ENCODE assay signal across 9 cellular contexts in genomic region chr5:141373673-141374317, GRCh38. TPM values are rescaled to one million over a fixed set of nuclear protein-coding genes. Genes with fewer than 3 reads are reported as not detected.
DNase-seq lines count a peak whose midpoint lies in the region; ATAC-seq and TF ChIP-seq lines count a peak whose summit lies in the region.
"Had no signal": no experiment of that assay in that cellular context is flagged by ENCODE, and none has a peak within 500 bp of the region (broad histone marks: within the 10 kb centered on the region; RNA-seq: fewer than 3 reads in every experiment).

TSS of gene PCDHGA6 (plus strand) at chr5:141373891. CDS start at chr5:141374084, 193 bp downstream.

- H3K9me3 ChIP-seq in Karpas-422 (ENCODE audit: low read length) = peaks cover 59% of the 10 kb centered on the region
- peaks cover 52% of the 10 kb centered on the region for H3K9me3 ChIP-seq in endodermal cell (ENCODE audit: control insufficient read depth, low read length)
- peaks cover 13% of the 10 kb centered on the region for H3K9me3 ChIP-seq in parathyroid adenoma (ENCODE audit: control insufficient read depth, low read length)

- no peaks in the 10 kb centered on the region for H3K4me1 Mint-ChIP-seq in endodermal cell

- H3K27me3 ChIP-seq in Karpas-422 (ENCODE audit: low read length) (no peaks in the 10 kb centered on the region), endodermal cell (ENCODE audit: control insufficient read depth, insufficient read depth, low read length, poor library complexity, severe bottlenecking) (no peaks in the 10 kb centered on the region), parathyroid adenoma (ENCODE audit: control insufficient read depth, insufficient read depth, low read length) (no peaks in the 10 kb centered on the region)

- no peaks in the 10 kb centered on the region for H3K9me2 ChIP-seq in Karpas-422 (replicated peaks; ENCODE audit: insufficient read depth, low read length)

- ATAC-seq in HG03196 (IDR thresholded peaks at IDR 0.05; ENCODE audit: unreplicated experiment) = no peak

- peak; percentile 39 for TF ChIP-seq CTCF in endodermal cell (conservative IDR thresholded peaks at IDR 0.05)
- no peak for TF ChIP-seq CTCF in parathyroid adenoma (IDR thresholded peaks at IDR 0.05)

- H3K4me3 Mint-ChIP-seq in endodermal cell = peak within 1 kb of the TSS; percentile 26

- peaks cover 48% of the 10 kb centered on the region for H3K36me3 Mint-ChIP-seq in endodermal cell (ENCODE audit: low read depth)

- no peak within 1 kb of the TSS for H3K27ac Mint-ChIP-seq in endodermal cell

- peaks cover 61% of the 10 kb centered on the region for H3K9me3 Mint-ChIP-seq in endodermal cell

- H2AFZ ChIP-seq in Karpas-422 (ENCODE audit: low read length) (no peak within 1 kb of the TSS), parathyroid adenoma (peak within 1 kb of the TSS; percentile 38)

- H3K36me3 ChIP-seq in Karpas-422 (ENCODE audit: insufficient read depth, low read length) = peaks cover 59% of the 10 kb centered on the region
- no peaks in the 10 kb centered on the region for H3K36me3 ChIP-seq in endodermal cell (ENCODE audit: control insufficient read depth, insufficient read depth, low read length)
- no peaks in the 10 kb centered on the region for H3K36me3 ChIP-seq in parathyroid adenoma (ENCODE audit: control insufficient read depth, insufficient read depth, low read length)

- H3K9ac ChIP-seq in Karpas-422 (ENCODE audit: low read length) (no peak within 1 kb of the TSS), endodermal cell (ENCODE audit: extremely low read depth, low read length, poor library complexity, severe bottlenecking) (no peak within 1 kb of the TSS), parathyroid adenoma (no peak within 1 kb of the TSS)

- peaks cover 18% of the 10 kb centered on the region for H3K4me1 ChIP-seq in Karpas-422 (ENCODE audit: low read length)
- H3K4me1 ChIP-seq in endodermal cell (ENCODE audit: control insufficient read depth, insufficient read depth, low read length) = no peaks in the 10 kb centered on the region
- H3K4me1 ChIP-seq in parathyroid adenoma = no peaks in the 10 kb centered on the region

- DNase-seq in DMS53 (lab: John Stamatoyannopoulos, UW) = peak; percentile 60
- no peak for DNase-seq in Karpas-422
- DNase-seq in endodermal cell = no peak
- no peak for DNase-seq in SHP77 (lab: John Stamatoyannopoulos, UW)
- no peak for DNase-seq in nucleus accumbens (lab: John Stamatoyannopoulos, UW)
- no peak for DNase-seq in germinal center (ENCODE audit: low spot score)
- DNase-seq: T-helper 9 cell had no signal

- no peak within 1 kb of the TSS for H3K4me2 ChIP-seq in Karpas-422 (ENCODE audit: low read depth, low read length, poor library complexity, severe bottlenecking)
- H3K4me2 ChIP-seq in parathyroid adenoma (ENCODE audit: low read length) = no peak within 1 kb of the TSS

- H3K79me2 ChIP-seq in Karpas-422 (ENCODE audit: low read length) = peaks cover 65% of the 10 kb centered on the region
- H3K79me2 ChIP-seq in parathyroid adenoma = no peaks in the 10 kb centered on the region

- H4K20me1 ChIP-seq in Karpas-422 (ENCODE audit: insufficient read depth, low read depth, low read length) = no peaks in the 10 kb centered on the region

- WGBS in endodermal cell (ENCODE audit: insufficient coverage in 1 of 2, insufficient read length in 1 of 2), 2 experiments = 93 to 96% methylated on average over 26 to 27 of the region's 27 CpGs

- H3K27ac ChIP-seq in Karpas-422 (ENCODE audit: low read length) = no peak within 1 kb of the TSS
- H3K27ac ChIP-seq in endodermal cell (ENCODE audit: low read depth, low read length) = no peak within 1 kb of the TSS
- H3K27ac ChIP-seq in parathyroid adenoma = peak within 1 kb of the TSS; percentile 16

- H3K27me3 Mint-ChIP-seq in endodermal cell (ENCODE audit: insufficient read depth) = no peaks in the 10 kb centered on the region

- 0 out of 2 replicates have a peak within 1 kb of the TSS, but pooled peaks have one; percentile 17 for H3K4me3 ChIP-seq in Karpas-422 (ENCODE audit: low read length)
- no peak within 1 kb of the TSS for H3K4me3 ChIP-seq in endodermal cell (ENCODE audit: low read length)
- peak within 1 kb of the TSS; percentile 35 for H3K4me3 ChIP-seq in parathyroid adenoma (ENCODE audit: low read depth, low read length)

RNA-seq across cellular contexts. Expression of gene PCDHGA6, which starts in this region (rescaled TPM):
- 10.9 and 14.5 TPM in 2 replicates for total RNA-seq in Karpas-422 (2014; rRNA removed; shearing (Covaris generic); ENCODE audit: low replicate concordance)
- 1 to 10 TPM in 1 of 2 donors, under 1 TPM in 1; 0.55 to 3.8 TPM for total RNA-seq in endodermal cell
- polyA plus RNA-seq in endodermal cell (2013, experiment 1 of 2) = 0.32 TPM
- 0.37 TPM for polyA plus RNA-seq in endodermal cell (2013, experiment 2 of 2)
